Comparison of ENCODE assay signal across 27 cellular contexts in the genomic region with DNA sequence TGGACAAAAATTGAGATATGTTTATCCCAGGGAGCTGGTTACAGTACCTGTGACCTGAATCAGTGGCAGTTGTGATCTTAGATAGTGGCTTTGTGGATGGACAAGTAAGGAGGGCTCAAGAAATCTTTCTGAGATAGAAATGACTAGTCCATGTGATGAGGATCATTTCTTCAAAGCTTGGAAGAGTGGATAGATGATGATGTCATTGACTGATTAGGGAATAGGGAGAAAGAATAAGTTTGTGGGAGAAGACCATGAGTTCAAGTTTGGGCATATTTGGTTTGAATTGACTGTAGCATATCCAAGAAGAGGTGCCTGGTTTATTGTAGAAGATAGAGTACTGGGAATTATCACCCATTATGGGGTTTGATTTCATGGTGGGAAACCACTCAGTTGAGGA.
DNase-seq lines count a peak whose midpoint lies in the region; ATAC-seq, FAIRE-seq and TF ChIP-seq lines count a peak whose summit lies in the region.
"Had no signal": no experiment of that assay in that cellular context is flagged by ENCODE, and none has a peak within 500 bp of the region (broad histone marks: within the 10 kb centered on the region; RNA-seq: fewer than 3 reads in every experiment).

No MANE protein-coding gene starts in this region.

- peak overlapping the region; percentile 50 for H2AK5ac ChIP-seq in mesendoderm (ENCODE audit: low read length)

- no peaks in the 10 kb centered on the region for H3K9me3 ChIP-seq in HepG2 (ENCODE audit: low read length)
- no peaks in the 10 kb centered on the region for H3K9me3 ChIP-seq in right lobe of liver
- H3K9me3 ChIP-seq in Panc1 (ENCODE audit: control insufficient read depth, insufficient read depth, low read depth, low read length), result no peaks in the 10 kb centered on the region
- H3K9me3 ChIP-seq: BE2C, BLaER1 had no signal

- TF ChIP-seq EP300 in HepG2 (IDR thresholded peaks at IDR 0.05; ENCODE audit: low read depth in 2 of 2, low read length in 2 of 2), result no peak
- TF ChIP-seq EP300 in HepG2 (CRISPR knock-in tag; IDR thresholded peaks at IDR 0.05; ENCODE audit: borderline replicate concordance), result no peak

- no peak overlapping the region for H3K4me3 Mint-ChIP-seq in activated T-helper 17 cell treated with anti-CD3 and anti-CD28 coated beads, Interleukin-2, amount 50 U/mL, for 72 hours
- H3K4me3 Mint-ChIP-seq: CD14-positive monocyte; CD4-positive, alpha-beta memory T cell; CD4-positive, CD25-positive, alpha-beta regulatory T cell; CD8-positive, alpha-beta memory T cell had no signal

- H3K4me3 ChIP-seq in HepG2 (replicated peaks in 1 of 3; ENCODE audit: insufficient read depth in 1 of 3, low read depth in 2 of 3, low read length in 3 of 3) (no peak overlapping the region), right lobe of liver (no peak overlapping the region), Panc1 (ENCODE audit: low read depth in 2 of 2, low read length in 2 of 2) (no peak overlapping the region), mesendoderm (ENCODE audit: low read length) (no peak overlapping the region)
- H3K4me3 ChIP-seq: BLaER1, GM12878 had no signal

- H2BK120ac ChIP-seq in mesendoderm (ENCODE audit: low read depth, low read length), result no peak overlapping the region

- DNase-seq in HepG2 (ENCODE audit: low spot score) (no peak), right lobe of liver (no peak), Panc1 (ENCODE audit: low read depth, low spot score) (no peak), mesendoderm (no peak), Kasumi-1 (lab: John Stamatoyannopoulos, UW) (no peak), UCSD-AML1 (lab: John Stamatoyannopoulos, UW; ENCODE audit: unreplicated experiment) (no peak)
- DNase-seq: ACHN; BE2C; C1 segment of cervical spinal cord; CD4-positive, alpha-beta memory T cell; CD4-positive, CD25-positive, alpha-beta regulatory T cell; CD8-positive, alpha-beta memory T cell; COR-L47; DMS 273 treated with DMSO at 0.1 percent for 48 hours; DMS153; DMS53; DMS79; DND-41; EL; GDM1 had no signal

- intact Hi-C loops in HepG2 (cut with micrococcal nuclease; ENCODE audit: unreplicated experiment), result no loop called here
- intact Hi-C loops in right lobe of liver (cut with DNase I), result no loop called here
- intact Hi-C loops in Panc1 (cut with micrococcal nuclease; ENCODE audit: unreplicated experiment), result loop anchor here (10.0 kb wide), 1 partner anchor 131 kb away; no protein-coding TSS in a partner anchor

- BruUV-seq in HepG2 (replicated peaks; lab: Mats Ljungman, UMichigan), result no TSS peak
- no TSS peak for BruUV-seq in Panc1 (replicated peaks; lab: Mats Ljungman, UMichigan)

- H3K18ac ChIP-seq in mesendoderm (ENCODE audit: low read length), result no peak overlapping the region

- CTCF ChIA-PET in HepG2 (lab: Yijun Ruan, JAX; ENCODE audit: low intra/inter-chr PET ratio, low total read pairs) (no interaction called here), Panc1 (lab: Charles Lee) (no interaction called here)

- H4K5ac ChIP-seq in mesendoderm (ENCODE audit: low read length), result no peak overlapping the region

- no peak for TF ChIP-seq RAD21 in HepG2 (CRISPR knock-in tag; IDR thresholded peaks at IDR 0.05)

- H3K27ac Mint-ChIP-seq in activated T-helper 17 cell treated with anti-CD3 and anti-CD28 coated beads, Interleukin-2, amount 50 U/mL, for 72 hours, result no peak overlapping the region
- H3K27ac Mint-ChIP-seq: CD14-positive monocyte; CD4-positive, alpha-beta memory T cell; CD4-positive, CD25-positive, alpha-beta regulatory T cell; CD8-positive, alpha-beta memory T cell had no signal

- H3K27me3 ChIP-seq in HepG2 (ENCODE audit: control insufficient read depth in 1 of 2, insufficient read depth in 2 of 2, low read length in 2 of 2) (no peaks in the 10 kb centered on the region), right lobe of liver (no peaks in the 10 kb centered on the region), Panc1 (ENCODE audit: control insufficient read depth, insufficient read depth, low read length) (no peaks in the 10 kb centered on the region), mesendoderm (ENCODE audit: insufficient read depth, low read length, poor library complexity) (no peaks in the 10 kb centered on the region)
- H3K27me3 ChIP-seq: BE2C, BLaER1 had no signal

- TF ChIP-seq POLR2A in HepG2 (IDR thresholded peaks at IDR 0.05; ENCODE audit: insufficient read depth in 1 of 2, low read depth in 2 of 2, low read length in 2 of 2) (no peak), right lobe of liver (IDR thresholded peaks at IDR 0.05) (no peak)

- no peak overlapping the region for H4K8ac ChIP-seq in mesendoderm (ENCODE audit: low read depth, low read length)

- H3K56ac ChIP-seq in mesendoderm (ENCODE audit: low read length), result no peak overlapping the region

- H3K4ac ChIP-seq in mesendoderm (ENCODE audit: low read depth, low read length), result no peak overlapping the region

- H3K27ac ChIP-seq in HepG2 (ENCODE audit: extremely low read length, insufficient read depth, low read length), result no peak overlapping the region
- no peak overlapping the region for H3K27ac ChIP-seq in right lobe of liver
- peak overlapping the region; percentile 18; the same call in 1 of the 2 replicates for H3K27ac ChIP-seq in Panc1 (ENCODE audit: low read length)
- no peak overlapping the region for H3K27ac ChIP-seq in mesendoderm (ENCODE audit: low read depth, low read length)
- H3K27ac ChIP-seq: 22Rv1, BLaER1 had no signal

- H2BK15ac ChIP-seq in mesendoderm (replicated peaks; ENCODE audit: low read depth), result no peak overlapping the region

- H3K4me1 ChIP-seq in HepG2 (ENCODE audit: insufficient read depth, low read length) (no peaks in the 10 kb centered on the region), right lobe of liver (no peaks in the 10 kb centered on the region), Panc1 (ENCODE audit: control insufficient read depth, insufficient read depth, low read length) (peaks cover 16% of the 10 kb centered on the region), mesendoderm (ENCODE audit: control insufficient read depth, low read depth, low read length) (peaks cover 12% of the 10 kb centered on the region)
- H3K4me1 ChIP-seq: BLaER1 had no signal

- H3K36me3 ChIP-seq in HepG2 (replicated peaks in 1 of 2; ENCODE audit: control insufficient read depth in 1 of 2, insufficient read depth in 2 of 2, low read length in 2 of 2) (no peaks in the 10 kb centered on the region), right lobe of liver (no peaks in the 10 kb centered on the region), Panc1 (ENCODE audit: control insufficient read depth, insufficient read depth, low read length) (no peaks in the 10 kb centered on the region), mesendoderm (ENCODE audit: control insufficient read depth, insufficient read depth, low read length) (no peaks in the 10 kb centered on the region)
- H3K36me3 ChIP-seq: BE2C, BLaER1 had no signal

- no peak overlapping the region for H3K23ac ChIP-seq in mesendoderm (ENCODE audit: low read length)

- no peak overlapping the region for H2AFZ ChIP-seq in HepG2 (ENCODE audit: low read length)

- H3K9me3 Mint-ChIP-seq in activated T-helper 17 cell treated with anti-CD3 and anti-CD28 coated beads, Interleukin-2, amount 50 U/mL, for 72 hours, result no peaks in the 10 kb centered on the region

- no peak for FAIRE-seq in HepG2 (lab: Jason Lieb, UNC)
- FAIRE-seq: GM12878, GM12892, GM18507 had no signal

- H2BK5ac ChIP-seq in mesendoderm (ENCODE audit: low read length), result no peak overlapping the region

- H3K4me2 ChIP-seq in HepG2 (ENCODE audit: low read depth, low read length) (no peak overlapping the region), mesendoderm (ENCODE audit: low read length) (no peak overlapping the region)
- H3K4me2 ChIP-seq: BLaER1 had no signal

- in situ Hi-C loops in HepG2 (cut with HindIII; ENCODE audit: extremely low pct_ligation_motif_present, low pct_unique_long_range_greater_than_20kb) (no loop called here), Panc1 (cut with HindIII; ENCODE audit: low pct_unique_long_range_greater_than_20kb, low sequenced_read_pairs) (no loop called here)

- H3K79me2 ChIP-seq in HepG2 (ENCODE audit: insufficient read depth, low read length) (no peaks in the 10 kb centered on the region), mesendoderm (ENCODE audit: control insufficient read depth, insufficient read depth, low read length) (no peaks in the 10 kb centered on the region)

- no peaks in the 10 kb centered on the region for H3K79me1 ChIP-seq in mesendoderm (ENCODE audit: low read length)

- ATAC-seq in HepG2 (no peak), right lobe of liver (no peak), Panc1 (no peak)
- no peak for ATAC-seq in activated T-helper 17 cell treated with anti-CD3 and anti-CD28 coated beads, Interleukin-2, amount 50 U/mL, for 72 hours (replicated peaks)
- ATAC-seq: GM12878 had no signal

- no peaks in the 10 kb centered on the region for H4K20me1 ChIP-seq in HepG2 (ENCODE audit: insufficient read depth, low read length)
- H4K20me1 ChIP-seq: BLaER1 had no signal

- H3K27me3 Mint-ChIP-seq in activated T-helper 17 cell treated with anti-CD3 and anti-CD28 coated beads, Interleukin-2, amount 50 U/mL, for 72 hours, result peaks cover 3% of the 10 kb centered on the region
- H3K27me3 Mint-ChIP-seq: CD4-positive, CD25-positive, alpha-beta regulatory T cell; CD8-positive, alpha-beta memory T cell had no signal

- no peaks in the 10 kb centered on the region for H3K4me1 Mint-ChIP-seq in activated T-helper 17 cell treated with anti-CD3 and anti-CD28 coated beads, Interleukin-2, amount 50 U/mL, for 72 hours
- H3K4me1 Mint-ChIP-seq: CD14-positive monocyte; CD4-positive, alpha-beta memory T cell; CD4-positive, CD25-positive, alpha-beta regulatory T cell; CD8-positive, alpha-beta memory T cell had no signal

- H3K9ac ChIP-seq in HepG2 (ENCODE audit: insufficient read depth, low read depth, low read length) (no peak overlapping the region), mesendoderm (ENCODE audit: low read length) (no peak overlapping the region)
- H3K9ac ChIP-seq: BLaER1 had no signal

- POLR2A ChIA-PET in HepG2 (lab: Yijun Ruan, JAX), result no interaction called here
- POLR2A ChIA-PET in Panc1 (lab: Charles Lee), result no interaction called here

- TF ChIP-seq CTCF in HepG2 (CRISPR knock-in tag; IDR thresholded peaks at IDR 0.05) (no peak), right lobe of liver (IDR thresholded peaks at IDR 0.05) (no peak), Panc1 (IDR thresholded peaks at IDR 0.05) (no peak)

- no peaks in the 10 kb centered on the region for H3K36me3 Mint-ChIP-seq in activated T-helper 17 cell treated with anti-CD3 and anti-CD28 coated beads, Interleukin-2, amount 50 U/mL, for 72 hours (ENCODE audit: low read depth)
- H3K36me3 Mint-ChIP-seq: CD14-positive monocyte; CD4-positive, alpha-beta memory T cell; CD4-positive, CD25-positive, alpha-beta regulatory T cell; CD8-positive, alpha-beta memory T cell had no signal

TF ChIP-seq in HepG2, 621 proteins besides CTCF, POLR2A, EP300 and RAD21 (continues in another document):
- TF ChIP-seq CBX1 (IDR thresholded peaks at IDR 0.05; ENCODE audit: low read depth), result no peak
